ENCODE assay signal across 8 cellular contexts in the genomic region with DNA sequence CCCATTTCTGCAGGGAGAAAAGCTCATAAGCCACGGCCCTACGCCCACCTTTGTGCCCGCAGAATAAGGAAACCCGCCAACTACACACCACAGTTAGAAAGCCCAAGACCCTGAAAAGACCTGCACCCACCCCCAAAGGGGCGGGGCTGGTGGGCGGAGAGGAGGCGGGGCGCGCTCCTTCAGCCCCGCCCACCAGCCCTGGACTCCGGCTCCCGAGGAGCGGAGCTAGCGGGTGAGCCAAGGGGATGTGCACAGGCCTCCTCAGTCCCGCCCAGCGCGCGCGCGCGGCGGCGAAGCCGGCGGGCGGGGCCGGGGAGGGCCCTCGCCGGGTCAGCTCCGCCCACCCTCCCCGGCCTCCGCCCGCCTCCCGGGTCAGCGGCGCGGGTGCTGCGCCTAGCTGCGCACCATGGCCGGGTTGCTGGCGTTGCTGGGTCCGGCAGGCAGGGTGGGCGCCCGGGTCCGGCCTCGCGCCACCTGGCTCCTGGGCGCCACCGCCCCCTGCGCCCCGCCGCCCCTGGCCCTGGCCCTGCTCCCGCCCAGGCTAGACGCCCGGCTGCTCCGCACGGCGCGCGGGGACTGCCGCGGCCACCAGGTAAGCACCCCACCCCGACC. TPM values are rescaled to one million over a fixed set of nuclear protein-coding genes. Genes with fewer than 3 reads are reported as not detected.
DNase-seq lines count a peak whose midpoint lies in the region; ATAC-seq, FAIRE-seq and TF ChIP-seq lines count a peak whose summit lies in the region.

Gene FAM210B, plus strand, starts transcription at position 375 of the 612 bp plus-strand sequence. Its CDS starts 32 bp downstream, at position 407.

- no peaks in the 10 kb centered on the region for H3K27me3 ChIP-seq in SU-DHL-6 (ENCODE audit: low read length)
- no peaks in the 10 kb centered on the region for H3K27me3 ChIP-seq in pancreas
- no peaks in the 10 kb centered on the region for H3K27me3 ChIP-seq in thymus (ENCODE audit: control insufficient read depth, insufficient read depth)

- H3K79me2 ChIP-seq in SU-DHL-6 (ENCODE audit: insufficient read depth, low read length) = no peaks in the 10 kb centered on the region

- H4K20me1 ChIP-seq in SU-DHL-6 (ENCODE audit: low read depth, low read length) = no peaks in the 10 kb centered on the region

- peak within 1 kb of the TSS; percentile 66 for H2AFZ ChIP-seq in SU-DHL-6 (ENCODE audit: low read depth, low read length, severe bottlenecking)

- no peaks in the 10 kb centered on the region for H3K9me2 ChIP-seq in SU-DHL-6 (replicated peaks; ENCODE audit: insufficient read depth, low read length)

- no peaks in the 10 kb centered on the region for H3K9me3 Mint-ChIP-seq in HFFc6
- H3K9me3 Mint-ChIP-seq in activated naive CD8-positive, alpha-beta T cell treated with anti-CD3 and anti-CD28 coated beads, Interleukin-2, amount 50 U/mL, for 24 hours = no peaks in the 10 kb centered on the region

- peak within 1 kb of the TSS; percentile 95 for H3K4me3 Mint-ChIP-seq in HFFc6
- H3K4me3 Mint-ChIP-seq in activated naive CD8-positive, alpha-beta T cell treated with anti-CD3 and anti-CD28 coated beads, Interleukin-2, amount 50 U/mL, for 24 hours = peak within 1 kb of the TSS; percentile 81

- peaks cover 5% of the 10 kb centered on the region; the same call in 1 of the 2 replicates for H3K27me3 Mint-ChIP-seq in HFFc6 (ENCODE audit: insufficient read depth)
- no peaks in the 10 kb centered on the region for H3K27me3 Mint-ChIP-seq in activated naive CD8-positive, alpha-beta T cell treated with anti-CD3 and anti-CD28 coated beads, Interleukin-2, amount 50 U/mL, for 24 hours

- peak; percentile 36 for DNase-seq in GF-D8 (lab: John Stamatoyannopoulos, UW)
- DNase-seq in HFFc6 = peak; percentile 79
- peak; percentile 90 for DNase-seq in NB4 (ENCODE audit: low read depth)
- peak; percentile 84 for DNase-seq in activated naive CD8-positive, alpha-beta T cell treated with anti-CD3 and anti-CD28 coated beads, Interleukin-2, amount 50 U/mL, for 24 hours
- DNase-seq in Right ventricle myocardium inferior (ENCODE audit: missing footprints) = peak; percentile 94
- peak; percentile 86 to 96 (median 90) for DNase-seq in pancreas

- H3K36me3 ChIP-seq in SU-DHL-6 (ENCODE audit: low read length) (no peaks in the 10 kb centered on the region), pancreas (no peaks in the 10 kb centered on the region), thymus (ENCODE audit: control insufficient read depth, insufficient read depth) (no peaks in the 10 kb centered on the region)

- H3K27ac ChIP-seq in SU-DHL-6 (ENCODE audit: low read depth, low read length) (no peak within 1 kb of the TSS), pancreas (peak within 1 kb of the TSS; percentile 24 to 62 (median 50)), thymus (ENCODE audit: low read depth) (peak within 1 kb of the TSS; percentile 46)

- intact Hi-C loops in Right ventricle myocardium inferior (cut with DNase I) (loop anchor here (5.0 kb wide), 1 partner anchor 34 kb away; the partner anchor contains the start of genes AURKA and CSTF1), pancreas (cut with DNase I) (no loop called here)

- ATAC-seq in activated naive CD8-positive, alpha-beta T cell treated with anti-CD3 and anti-CD28 coated beads, Interleukin-2, amount 50 U/mL, for 24 hours = peak; percentile 98
- ATAC-seq in Right ventricle myocardium inferior (peak; percentile 99), pancreas (peak; percentile 95 to 98 (median 97))

- peak within 1 kb of the TSS; percentile 91 for H3K27ac Mint-ChIP-seq in HFFc6
- H3K27ac Mint-ChIP-seq in activated naive CD8-positive, alpha-beta T cell treated with anti-CD3 and anti-CD28 coated beads, Interleukin-2, amount 50 U/mL, for 24 hours = peak within 1 kb of the TSS; percentile 35

- H3K4me1 Mint-ChIP-seq in HFFc6 (ENCODE audit: low read depth) = peaks cover 42% of the 10 kb centered on the region
- H3K4me1 Mint-ChIP-seq in activated naive CD8-positive, alpha-beta T cell treated with anti-CD3 and anti-CD28 coated beads, Interleukin-2, amount 50 U/mL, for 24 hours = peaks cover 18% of the 10 kb centered on the region

- TF ChIP-seq CTCF in HFFc6 (IDR thresholded peaks at IDR 0.05) = no peak
- no peak for TF ChIP-seq CTCF in NB4 (IDR thresholded peaks at IDR 0.05; ENCODE audit: low read depth, low read length)
- no peak for TF ChIP-seq CTCF in SU-DHL-6 (IDR thresholded peaks at IDR 0.05; ENCODE audit: insufficient read depth, low read length, poor library complexity, severe bottlenecking)
- no peak for TF ChIP-seq CTCF in pancreas (IDR thresholded peaks at IDR 0.05)

- no peaks in the 10 kb centered on the region for H3F3A ChIP-seq in SU-DHL-6 (ENCODE audit: insufficient read depth)

- H3K4me3 ChIP-seq in NB4 (ENCODE audit: low read depth, low read length) (peak within 1 kb of the TSS; percentile 48), SU-DHL-6 (ENCODE audit: insufficient read depth, low read length, poor library complexity, severe bottlenecking) (peak within 1 kb of the TSS; percentile 45), pancreas (peak within 1 kb of the TSS; percentile 87 to 96 (median 95)), thymus (ENCODE audit: low read length) (peak within 1 kb of the TSS; percentile 79)

- FAIRE-seq in pancreas (lab: Jason Lieb, UNC) = no peak

- H3K9me3 ChIP-seq in SU-DHL-6 (ENCODE audit: insufficient read depth, low read length) = no peaks in the 10 kb centered on the region
- no peaks in the 10 kb centered on the region for H3K9me3 ChIP-seq in pancreas
- H3K9me3 ChIP-seq in thymus (ENCODE audit: control insufficient read depth) = no peaks in the 10 kb centered on the region

- TF ChIP-seq POLR2A in NB4 (IDR thresholded peaks at IDR 0.05; ENCODE audit: extremely low read depth, insufficient read length) = peak; percentile 48

- peak within 1 kb of the TSS; percentile 40; the same call in 1 of the 2 replicates for H3K9ac ChIP-seq in SU-DHL-6 (ENCODE audit: low read length)

- peak within 1 kb of the TSS; percentile 62 for H3K4me2 ChIP-seq in SU-DHL-6 (ENCODE audit: low read depth, low read length, poor library complexity, severe bottlenecking)

- peaks cover 0 to 6% (median 0%) of the 10 kb centered on the region in 3 donors for H3K4me1 ChIP-seq in pancreas
- no peaks in the 10 kb centered on the region for H3K4me1 ChIP-seq in thymus (ENCODE audit: control insufficient read depth, insufficient read depth, low read length)

- H3K36me3 Mint-ChIP-seq in HFFc6 (ENCODE audit: low read depth) = peaks cover 4% of the 10 kb centered on the region; the same call in 1 of the 2 replicates
- H3K36me3 Mint-ChIP-seq in activated naive CD8-positive, alpha-beta T cell treated with anti-CD3 and anti-CD28 coated beads, Interleukin-2, amount 50 U/mL, for 24 hours (ENCODE audit: low read depth) = no peaks in the 10 kb centered on the region

- 1% methylated on average over 46 to 63 of the region's 63 CpGs for WGBS in pancreas, 2 donors
- under 1% methylated on average over 63 of the region's 63 CpGs for WGBS in thymus

RNA-seq across cellular contexts. Expression of gene FAM210B, which starts in this region (rescaled TPM):
- total RNA-seq in HFFc6 (2021; fragmentation: NEBNext Ultra II Directional; extraction: Animal tissue kit (Norgen Biotek cat#: 25700)) = 10 to 100 TPM; 34.5 to 58.6 (median 41.0) TPM
- total RNA-seq in Right ventricle myocardium inferior (60.3 TPM), pancreas (10 to 100 TPM; 15.3 to 28.2 (median 24.8) TPM)
- polyA plus RNA-seq in pancreas (10 to 100 TPM; 13.1 to 29.6 TPM), thymus (39.2 TPM)

Comparison
In these comparisons a context has a peak if more than half of its experiments do, and no peak if none do; other contexts are left out.
1. DNase-seq: peak in every context shown above with its lines; median percentile 94 in Right ventricle myocardium inferior; 90 in pancreas; 90 in NB4; 84 in activated naive CD8-positive, alpha-beta T cell treated with anti-CD3 and anti-CD28 coated beads, Interleukin-2, amount 50 U/mL, for 24 hours; 79 in HFFc6; 36 in GF-D8.
2. H3K4me3 ChIP-seq: peak in every context shown above with its lines; median percentile 95 in pancreas; 79 in thymus; 48 in NB4; 45 in SU-DHL-6.